In the genomic region with DNA sequence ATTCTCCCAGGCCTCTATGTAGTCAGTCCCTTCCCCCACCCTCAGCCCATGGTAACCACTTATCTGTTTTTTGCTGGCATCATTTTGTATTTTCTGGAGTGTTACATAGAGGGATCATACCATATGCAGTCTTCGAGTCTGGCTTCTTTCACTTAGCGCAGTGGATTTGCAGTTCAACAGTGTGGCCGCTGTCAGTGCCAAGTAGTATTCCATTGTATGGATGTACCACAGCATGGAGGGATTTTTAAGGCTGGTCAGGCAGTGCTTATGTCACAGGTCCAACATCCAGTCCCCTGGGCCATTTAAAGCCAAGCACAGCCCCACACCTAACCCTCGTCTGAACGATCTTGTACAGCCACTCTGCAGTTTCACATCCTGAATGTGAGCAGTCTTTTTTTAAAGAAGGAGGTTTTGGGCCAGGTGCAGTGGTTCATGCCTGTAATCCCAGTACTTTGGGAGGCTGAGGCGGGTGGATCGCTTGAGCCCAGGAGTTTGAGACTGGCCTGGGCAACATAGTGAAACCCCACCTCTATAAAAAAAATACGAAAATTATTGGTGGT, we compare ENCODE assay signal across 20 cellular contexts.
A peak's percentile ranks its signal among the peaks of the same experiment; 100 is the strongest.
DNase-seq lines count a peak whose midpoint lies in the region; ATAC-seq, FAIRE-seq and TF ChIP-seq lines count a peak whose summit lies in the region.
"Had no signal": no experiment of that assay in that cellular context is flagged by ENCODE, and none has a peak within 500 bp of the region (broad histone marks: within the 10 kb centered on the region; RNA-seq: fewer than 3 reads in every experiment).

No MANE protein-coding gene starts in this region.

- H3K9me3 ChIP-seq in A549 (peaks cover 5% of the 10 kb centered on the region; the same call in 1 of the 3 replicates), Karpas-422 (ENCODE audit: low read length) (no peaks in the 10 kb centered on the region), gastroesophageal sphincter (no peaks in the 10 kb centered on the region), neural progenitor cell (ENCODE audit: low read depth) (no peaks in the 10 kb centered on the region)
- H3K9me3 ChIP-seq: upper lobe of left lung had no signal

- peaks cover 9% of the 10 kb centered on the region for H3K4me1 Mint-ChIP-seq in activated T-helper 1 cell treated with anti-CD3 and anti-CD28 coated beads, Interleukin-12 subunit alpha, Interleukin-12 subunit beta, Interleukin-2, Interleukin-4 antibody, amounts not matched to agents 30 ng/mL and 10 ng/mL and 1 ng/mL, durations not matched to agents 14 hours and 24 hours and 36 hours (ENCODE audit: low read depth)
- H3K4me1 Mint-ChIP-seq in neural progenitor cell: peaks cover 52% of the 10 kb centered on the region

- H3K4me1 ChIP-seq in A549 (peaks cover 62% of the 10 kb centered on the region), Karpas-422 (ENCODE audit: low read length) (peaks cover 72% of the 10 kb centered on the region), gastroesophageal sphincter (peaks cover 3 to 88% (median 36%) of the 10 kb centered on the region in 3 donors), neural progenitor cell (peaks cover 42% of the 10 kb centered on the region)

- no peaks in the 10 kb centered on the region for H3K9me2 ChIP-seq in Karpas-422 (replicated peaks; ENCODE audit: insufficient read depth, low read length)

- H3K9me3 Mint-ChIP-seq in activated T-helper 1 cell treated with anti-CD3 and anti-CD28 coated beads, Interleukin-12 subunit alpha, Interleukin-12 subunit beta, Interleukin-2, Interleukin-4 antibody, amounts not matched to agents 30 ng/mL and 10 ng/mL and 1 ng/mL, durations not matched to agents 14 hours and 24 hours and 36 hours: no peaks in the 10 kb centered on the region
- peaks cover 3% of the 10 kb centered on the region for H3K9me3 Mint-ChIP-seq in neural progenitor cell
- H3K9me3 Mint-ChIP-seq: HFFc6; T-helper 2 cell treated with Interferon-gamma antibody and Interleukin-4, amounts not matched to agents 5 μg/mL and 100 μg/mL, for 36 hours had no signal

- H3K27me3 Mint-ChIP-seq in activated T-helper 1 cell treated with anti-CD3 and anti-CD28 coated beads, Interleukin-12 subunit alpha, Interleukin-12 subunit beta, Interleukin-2, Interleukin-4 antibody, amounts not matched to agents 30 ng/mL and 10 ng/mL and 1 ng/mL, durations not matched to agents 14 hours and 24 hours and 36 hours (ENCODE audit: insufficient read depth): no peaks in the 10 kb centered on the region
- H3K27me3 Mint-ChIP-seq in neural progenitor cell (ENCODE audit: insufficient read depth, low read depth): peaks cover 7% of the 10 kb centered on the region
- H3K27me3 Mint-ChIP-seq: activated CD4-positive, alpha-beta T cell treated with anti-CD3 and anti-CD28 coated beads for 36 hours had no signal

- H3K4me2 ChIP-seq in A549 (no peak overlapping the region), Karpas-422 (ENCODE audit: low read depth, low read length, poor library complexity, severe bottlenecking) (no peak overlapping the region), neural progenitor cell (no peak overlapping the region)

- ATAC-seq in A549: no peak
- no peak for ATAC-seq in gastroesophageal sphincter
- ATAC-seq: activated CD4-positive, alpha-beta T cell treated with anti-CD3 and anti-CD28 coated beads for 36 hours; foreskin keratinocyte; left ventricle myocardium superior had no signal

- TF ChIP-seq CTCF in A549 (IDR thresholded peaks at IDR 0.05) (no peak), gastroesophageal sphincter (IDR thresholded peaks at IDR 0.05) (no peak), neural progenitor cell (IDR thresholded peaks at IDR 0.05) (no peak)

- H3K79me2 ChIP-seq in Karpas-422 (ENCODE audit: low read length) (peaks cover 88% of the 10 kb centered on the region), neural progenitor cell (ENCODE audit: low read depth) (peaks cover 79% of the 10 kb centered on the region)

- peaks cover 14% of the 10 kb centered on the region; the same call in 1 of the 2 replicates for H3K36me3 ChIP-seq in Karpas-422 (ENCODE audit: insufficient read depth, low read length)
- no peaks in the 10 kb centered on the region for H3K36me3 ChIP-seq in gastroesophageal sphincter
- H3K36me3 ChIP-seq in neural progenitor cell: no peaks in the 10 kb centered on the region
- H3K36me3 ChIP-seq: upper lobe of left lung had no signal

- no peak for TF ChIP-seq EP300 in A549 (IDR thresholded peaks at IDR 0.05)
- TF ChIP-seq EP300 in gastroesophageal sphincter (IDR thresholded peaks at IDR 0.05): no peak

- intact Hi-C loops in activated T-helper 1 cell treated with anti-CD3 and anti-CD28 coated beads, Interleukin-12 subunit alpha, Interleukin-12 subunit beta, Interleukin-2, Interleukin-4 antibody, amounts not matched to agents 30 ng/mL and 10 ng/mL and 1 ng/mL, durations not matched to agents 14 hours and 24 hours and 36 hours (cut with micrococcal nuclease): no loop called here

- H2AFZ ChIP-seq in Karpas-422 (ENCODE audit: low read length) (no peak overlapping the region), neural progenitor cell (replicated peaks) (no peak overlapping the region)

- DNase-seq in A549 (ENCODE audit: low read depth in 1 of 2, low spot score in 1 of 2): peak in 1 of 2 experiments; percentile 37
- no peak for DNase-seq in GM19239 (ENCODE audit: insufficient read length, low spot score)
- peak; percentile 80 for DNase-seq in Karpas-422
- DNase-seq in activated T-helper 1 cell treated with anti-CD3 and anti-CD28 coated beads, Interleukin-12 subunit alpha, Interleukin-12 subunit beta, Interleukin-2, Interleukin-4 antibody, amounts not matched to agents 30 ng/mL and 10 ng/mL and 1 ng/mL, durations not matched to agents 14 hours and 24 hours and 36 hours (ENCODE audit: low spot score): no peak
- DNase-seq in neural progenitor cell (ENCODE audit: low spot score): no peak
- no peak for DNase-seq in medulla oblongata (ENCODE audit: extremely low spot score)
- no peak for DNase-seq in SHP77 (lab: John Stamatoyannopoulos, UW)
- DNase-seq: activated CD4-positive, alpha-beta T cell treated with anti-CD3 and anti-CD28 coated beads for 36 hours; activated CD8-positive, alpha-beta memory T cell treated with anti-CD3 and anti-CD28 coated beads, Interleukin-2, amount 50 U/mL, for 48 hours; activated naive CD4-positive, alpha-beta T cell treated with Interleukin-2 at 50 U/mL for 16 hours; foreskin keratinocyte; HFFc6; KG1; left ventricle myocardium superior; NCI-H1417 treated with DMSO at 0.1 percent for 48 hours; stimulated activated naive CD4-positive, alpha-beta T cell treated with Interleukin-2 at 50 U/mL for 16 hours; upper lobe of left lung had no signal

- 92% methylated on average over 8 of the region's 8 CpGs for WGBS in A549 (ENCODE audit: missing lambda C conversion rate)
- 96 to 100% methylated on average over 4 of the region's 8 CpGs for WGBS in gastroesophageal sphincter (ENCODE audit: low coverage in 1 of 2), 2 donors

- no peak overlapping the region for H3K27ac Mint-ChIP-seq in activated T-helper 1 cell treated with anti-CD3 and anti-CD28 coated beads, Interleukin-12 subunit alpha, Interleukin-12 subunit beta, Interleukin-2, Interleukin-4 antibody, amounts not matched to agents 30 ng/mL and 10 ng/mL and 1 ng/mL, durations not matched to agents 14 hours and 24 hours and 36 hours
- no peak overlapping the region for H3K27ac Mint-ChIP-seq in neural progenitor cell
- H3K27ac Mint-ChIP-seq: activated CD4-positive, alpha-beta T cell treated with anti-CD3 and anti-CD28 coated beads for 36 hours; HFFc6; T-helper 2 cell treated with Interferon-gamma antibody and Interleukin-4, amounts not matched to agents 5 μg/mL and 100 μg/mL, for 36 hours had no signal

- no peak for TF ChIP-seq RAD21 in A549 (conservative IDR thresholded peaks at IDR 0.05 in 1 of 2, IDR thresholded peaks at IDR 0.05 in 1 of 2)

- POLR2A ChIA-PET in A549 (lab: Yijun Ruan, JAX): no interaction called here

- no peak for FAIRE-seq in A549 (lab: Jason Lieb, UNC)
- peak; percentile 57 for FAIRE-seq in GM19239 (lab: Jason Lieb, UNC)
- FAIRE-seq: colon had no signal

- no peak overlapping the region for H3K4me3 Mint-ChIP-seq in activated T-helper 1 cell treated with anti-CD3 and anti-CD28 coated beads, Interleukin-12 subunit alpha, Interleukin-12 subunit beta, Interleukin-2, Interleukin-4 antibody, amounts not matched to agents 30 ng/mL and 10 ng/mL and 1 ng/mL, durations not matched to agents 14 hours and 24 hours and 36 hours
- no peak overlapping the region for H3K4me3 Mint-ChIP-seq in neural progenitor cell
- H3K4me3 Mint-ChIP-seq: activated CD4-positive, alpha-beta T cell treated with anti-CD3 and anti-CD28 coated beads for 36 hours; HFFc6; T-helper 2 cell treated with Interferon-gamma antibody and Interleukin-4, amounts not matched to agents 5 μg/mL and 100 μg/mL, for 36 hours had no signal

- H3K27me3 ChIP-seq in Karpas-422 (ENCODE audit: low read length) (no peaks in the 10 kb centered on the region), gastroesophageal sphincter (no peaks in the 10 kb centered on the region), neural progenitor cell (no peaks in the 10 kb centered on the region)
- H3K27me3 ChIP-seq: foreskin keratinocyte, upper lobe of left lung had no signal

- CTCF ChIA-PET in A549 (lab: Yijun Ruan, JAX): no interaction called here

- H3K36me3 Mint-ChIP-seq in activated T-helper 1 cell treated with anti-CD3 and anti-CD28 coated beads, Interleukin-12 subunit alpha, Interleukin-12 subunit beta, Interleukin-2, Interleukin-4 antibody, amounts not matched to agents 30 ng/mL and 10 ng/mL and 1 ng/mL, durations not matched to agents 14 hours and 24 hours and 36 hours (ENCODE audit: low read depth): no peaks in the 10 kb centered on the region
- peaks cover 6% of the 10 kb centered on the region for H3K36me3 Mint-ChIP-seq in neural progenitor cell

- H3F3A ChIP-seq in neural progenitor cell (ENCODE audit: low read depth): peaks cover 24% of the 10 kb centered on the region

- H3K27ac ChIP-seq in A549 (peak overlapping the region in 1 of 2 experiments; percentile 21; a peak in 3 of 6 replicates), Karpas-422 (ENCODE audit: low read length) (peak overlapping the region; percentile 92), gastroesophageal sphincter (peak overlapping the region in 3 of 4 donors; percentile 23 to 90 (median 87)), neural progenitor cell (no peak overlapping the region)
- H3K27ac ChIP-seq: foreskin keratinocyte, upper lobe of left lung had no signal

- H3K9ac ChIP-seq in Karpas-422 (ENCODE audit: low read length) (no peak overlapping the region), neural progenitor cell (no peak overlapping the region)

- H3K4me3 ChIP-seq in A549: no peak overlapping the region
- H3K4me3 ChIP-seq in Karpas-422 (ENCODE audit: low read length): no peak overlapping the region
- H3K4me3 ChIP-seq in gastroesophageal sphincter: no peak overlapping the region
- no peak overlapping the region for H3K4me3 ChIP-seq in neural progenitor cell
- H3K4me3 ChIP-seq: upper lobe of left lung had no signal

- TF ChIP-seq POLR2A in A549 (IDR thresholded peaks at IDR 0.05; ENCODE audit: low read length) (no peak), gastroesophageal sphincter (IDR thresholded peaks at IDR 0.05) (no peak)

- H4K20me1 ChIP-seq in Karpas-422 (ENCODE audit: insufficient read depth, low read depth, low read length) (no peaks in the 10 kb centered on the region), neural progenitor cell (ENCODE audit: low read depth) (peaks cover 88% of the 10 kb centered on the region)

TF ChIP-seq in A549, 52 proteins besides CTCF, POLR2A, EP300 and RAD21 (continues in another document):
- 0 out of 2 replicates have a peak, but pooled peaks have one; percentile 43 for TF ChIP-seq KDM1A (IDR thresholded peaks at IDR 0.05; ENCODE audit: low read depth)
